ENCODE assay signal across 1 cellular context in the genomic region with DNA sequence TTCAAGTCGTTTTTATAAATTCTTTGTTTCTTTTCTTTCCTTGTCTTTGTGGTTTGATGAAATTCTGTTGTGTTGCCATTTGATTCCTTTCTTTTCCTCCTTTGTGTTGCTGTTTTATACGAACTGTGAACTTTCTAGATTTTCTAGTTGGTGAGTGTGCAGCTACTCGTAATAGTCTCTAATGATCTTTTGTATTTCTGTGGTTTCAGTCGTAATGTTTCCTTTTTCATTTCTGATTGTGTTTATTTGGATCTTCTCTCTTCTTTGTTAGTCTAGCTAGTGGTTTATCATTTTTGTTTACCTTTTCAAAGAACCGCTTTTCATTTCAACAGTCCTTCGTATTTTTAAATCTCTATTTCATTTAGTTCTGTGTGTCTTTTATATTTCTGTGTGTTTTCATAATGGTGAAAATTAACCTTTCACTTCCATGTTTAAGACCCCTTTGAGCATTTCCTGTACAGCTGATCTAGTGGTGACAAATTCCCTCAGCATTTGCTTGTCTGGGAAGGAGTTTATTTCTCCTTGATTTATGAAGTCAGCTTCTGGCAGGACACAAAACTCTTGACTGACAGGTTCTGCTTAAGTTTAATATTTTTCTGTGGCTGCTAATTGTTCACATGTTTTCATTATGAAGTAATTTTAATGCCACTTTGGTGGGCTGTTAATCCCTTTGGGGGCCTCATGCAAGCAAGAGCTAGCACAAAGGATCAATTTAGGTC.
TF ChIP-seq lines count a peak whose summit lies in the region.

No MANE protein-coding gene starts in this region.

TF ChIP-seq in GM12878, 131 proteins besides CTCF, POLR2A, EP300 and RAD21 (continued from another document):
- TF ChIP-seq, protein P1, sequence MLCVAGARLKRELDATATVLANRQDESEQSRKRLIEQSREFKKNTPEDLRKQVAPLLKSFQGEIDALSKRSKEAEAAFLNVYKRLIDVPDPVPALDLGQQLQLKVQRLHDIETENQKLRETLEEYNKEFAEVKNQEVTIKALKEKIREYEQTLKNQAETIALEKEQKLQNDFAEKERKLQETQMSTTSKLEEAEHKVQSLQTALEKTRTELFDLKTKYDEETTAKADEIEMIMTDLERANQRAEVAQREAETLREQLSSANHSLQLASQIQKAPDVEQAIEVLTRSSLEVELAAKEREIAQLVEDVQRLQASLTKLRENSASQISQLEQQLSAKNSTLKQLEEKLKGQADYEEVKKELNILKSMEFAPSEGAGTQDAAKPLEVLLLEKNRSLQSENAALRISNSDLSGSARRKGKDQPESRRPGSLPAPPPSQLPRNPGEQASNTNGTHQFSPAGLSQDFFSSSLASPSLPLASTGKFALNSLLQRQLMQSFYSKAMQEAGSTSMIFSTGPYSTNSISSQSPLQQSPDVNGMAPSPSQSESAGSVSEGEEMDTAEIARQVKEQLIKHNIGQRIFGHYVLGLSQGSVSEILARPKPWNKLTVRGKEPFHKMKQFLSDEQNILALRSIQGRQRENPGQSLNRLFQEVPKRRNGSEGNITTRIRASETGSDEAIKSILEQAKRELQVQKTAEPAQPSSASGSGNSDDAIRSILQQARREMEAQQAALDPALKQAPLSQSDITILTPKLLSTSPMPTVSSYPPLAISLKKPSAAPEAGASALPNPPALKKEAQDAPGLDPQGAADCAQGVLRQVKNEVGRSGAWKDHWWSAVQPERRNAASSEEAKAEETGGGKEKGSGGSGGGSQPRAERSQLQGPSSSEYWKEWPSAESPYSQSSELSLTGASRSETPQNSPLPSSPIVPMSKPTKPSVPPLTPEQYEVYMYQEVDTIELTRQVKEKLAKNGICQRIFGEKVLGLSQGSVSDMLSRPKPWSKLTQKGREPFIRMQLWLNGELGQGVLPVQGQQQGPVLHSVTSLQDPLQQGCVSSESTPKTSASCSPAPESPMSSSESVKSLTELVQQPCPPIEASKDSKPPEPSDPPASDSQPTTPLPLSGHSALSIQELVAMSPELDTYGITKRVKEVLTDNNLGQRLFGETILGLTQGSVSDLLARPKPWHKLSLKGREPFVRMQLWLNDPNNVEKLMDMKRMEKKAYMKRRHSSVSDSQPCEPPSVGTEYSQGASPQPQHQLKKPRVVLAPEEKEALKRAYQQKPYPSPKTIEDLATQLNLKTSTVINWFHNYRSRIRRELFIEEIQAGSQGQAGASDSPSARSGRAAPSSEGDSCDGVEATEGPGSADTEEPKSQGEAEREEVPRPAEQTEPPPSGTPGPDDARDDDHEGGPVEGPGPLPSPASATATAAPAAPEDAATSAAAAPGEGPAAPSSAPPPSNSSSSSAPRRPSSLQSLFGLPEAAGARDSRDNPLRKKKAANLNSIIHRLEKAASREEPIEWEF (IDR thresholded peaks at IDR 0.05; ENCODE audit: insufficient replicate concordance, low read depth, low read length): no peak
- TF ChIP-seq BMI1 (IDR thresholded peaks at IDR 0.05; ENCODE audit: borderline replicate concordance): no peak
- TF ChIP-seq ZBED1 (IDR thresholded peaks at IDR 0.05; ENCODE audit: borderline replicate concordance): no peak
- TF ChIP-seq ZNF274 (IDR thresholded peaks at IDR 0.05; ENCODE audit: insufficient read depth, insufficient read length): no peak
- no peak for TF ChIP-seq SREBF2 (IDR thresholded peaks at IDR 0.05; ENCODE audit: low read length)
- TF ChIP-seq SREBF1 (IDR thresholded peaks at IDR 0.05; ENCODE audit: low read length): no peak
- TF ChIP-seq SMAD5 (IDR thresholded peaks at IDR 0.05; ENCODE audit: low read depth): no peak
- no peak for TF ChIP-seq WRNIP1 (IDR thresholded peaks at IDR 0.05; ENCODE audit: borderline replicate concordance, low read depth, low read length)
- no peak for TF ChIP-seq E2F4 (IDR thresholded peaks at IDR 0.05; ENCODE audit: low read depth, low read length)
- TF ChIP-seq IKZF2 (IDR thresholded peaks at IDR 0.05): no peak
- TF ChIP-seq IRF5 (IDR thresholded peaks at IDR 0.05; ENCODE audit: borderline replicate concordance): no peak
- TF ChIP-seq, protein P2, sequence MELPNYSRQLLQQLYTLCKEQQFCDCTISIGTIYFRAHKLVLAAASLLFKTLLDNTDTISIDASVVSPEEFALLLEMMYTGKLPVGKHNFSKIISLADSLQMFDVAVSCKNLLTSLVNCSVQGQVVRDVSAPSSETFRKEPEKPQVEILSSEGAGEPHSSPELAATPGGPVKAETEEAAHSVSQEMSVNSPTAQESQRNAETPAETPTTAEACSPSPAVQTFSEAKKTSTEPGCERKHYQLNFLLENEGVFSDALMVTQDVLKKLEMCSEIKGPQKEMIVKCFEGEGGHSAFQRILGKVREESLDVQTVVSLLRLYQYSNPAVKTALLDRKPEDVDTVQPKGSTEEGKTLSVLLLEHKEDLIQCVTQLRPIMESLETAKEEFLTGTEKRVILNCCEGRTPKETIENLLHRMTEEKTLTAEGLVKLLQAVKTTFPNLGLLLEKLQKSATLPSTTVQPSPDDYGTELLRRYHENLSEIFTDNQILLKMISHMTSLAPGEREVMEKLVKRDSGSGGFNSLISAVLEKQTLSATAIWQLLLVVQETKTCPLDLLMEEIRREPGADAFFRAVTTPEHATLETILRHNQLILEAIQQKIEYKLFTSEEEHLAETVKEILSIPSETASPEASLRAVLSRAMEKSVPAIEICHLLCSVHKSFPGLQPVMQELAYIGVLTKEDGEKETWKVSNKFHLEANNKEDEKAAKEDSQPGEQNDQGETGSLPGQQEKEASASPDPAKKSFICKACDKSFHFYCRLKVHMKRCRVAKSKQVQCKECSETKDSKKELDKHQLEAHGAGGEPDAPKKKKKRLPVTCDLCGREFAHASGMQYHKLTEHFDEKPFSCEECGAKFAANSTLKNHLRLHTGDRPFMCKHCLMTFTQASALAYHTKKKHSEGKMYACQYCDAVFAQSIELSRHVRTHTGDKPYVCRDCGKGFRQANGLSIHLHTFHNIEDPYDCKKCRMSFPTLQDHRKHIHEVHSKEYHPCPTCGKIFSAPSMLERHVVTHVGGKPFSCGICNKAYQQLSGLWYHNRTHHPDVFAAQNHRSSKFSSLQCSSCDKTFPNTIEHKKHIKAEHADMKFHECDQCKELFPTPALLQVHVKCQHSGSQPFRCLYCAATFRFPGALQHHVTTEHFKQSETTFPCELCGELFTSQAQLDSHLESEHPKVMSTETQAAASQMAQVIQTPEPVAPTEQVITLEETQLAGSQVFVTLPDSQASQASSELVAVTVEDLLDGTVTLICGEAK (IDR thresholded peaks at IDR 0.05; ENCODE audit: borderline replicate concordance): no peak
- no peak for TF ChIP-seq RBBP5 (conservative IDR thresholded peaks at IDR 0.05)
- TF ChIP-seq SIN3A (IDR thresholded peaks at IDR 0.05; ENCODE audit: low read depth, low read length): no peak
- no peak for TF ChIP-seq DPF2 (IDR thresholded peaks at IDR 0.05)
- no peak for TF ChIP-seq FOS (IDR thresholded peaks at IDR 0.05; ENCODE audit: borderline replicate concordance, extremely low read depth, insufficient read length)
- no peak for TF ChIP-seq SMAD1 (IDR thresholded peaks at IDR 0.05; ENCODE audit: low read depth, partially characterized antibody)
- peak; percentile 95 for TF ChIP-seq CBX5 (IDR thresholded peaks at IDR 0.05; ENCODE audit: low read depth)
- no peak for TF ChIP-seq FOXM1 (IDR thresholded peaks at IDR 0.05; ENCODE audit: low read depth, low read length)
- TF ChIP-seq ZSCAN29 (IDR thresholded peaks at IDR 0.05): no peak
- TF ChIP-seq SUZ12 (IDR thresholded peaks at IDR 0.05; ENCODE audit: unreplicated experiment): no peak
- TF ChIP-seq JUNB (IDR thresholded peaks at IDR 0.05): no peak
- TF ChIP-seq, protein P3, sequence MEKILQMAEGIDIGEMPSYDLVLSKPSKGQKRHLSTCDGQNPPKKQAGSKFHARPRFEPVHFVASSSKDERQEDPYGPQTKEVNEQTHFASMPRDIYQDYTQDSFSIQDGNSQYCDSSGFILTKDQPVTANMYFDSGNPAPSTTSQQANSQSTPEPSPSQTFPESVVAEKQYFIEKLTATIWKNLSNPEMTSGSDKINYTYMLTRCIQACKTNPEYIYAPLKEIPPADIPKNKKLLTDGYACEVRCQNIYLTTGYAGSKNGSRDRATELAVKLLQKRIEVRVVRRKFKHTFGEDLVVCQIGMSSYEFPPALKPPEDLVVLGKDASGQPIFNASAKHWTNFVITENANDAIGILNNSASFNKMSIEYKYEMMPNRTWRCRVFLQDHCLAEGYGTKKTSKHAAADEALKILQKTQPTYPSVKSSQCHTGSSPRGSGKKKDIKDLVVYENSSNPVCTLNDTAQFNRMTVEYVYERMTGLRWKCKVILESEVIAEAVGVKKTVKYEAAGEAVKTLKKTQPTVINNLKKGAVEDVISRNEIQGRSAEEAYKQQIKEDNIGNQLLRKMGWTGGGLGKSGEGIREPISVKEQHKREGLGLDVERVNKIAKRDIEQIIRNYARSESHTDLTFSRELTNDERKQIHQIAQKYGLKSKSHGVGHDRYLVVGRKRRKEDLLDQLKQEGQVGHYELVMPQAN (conservative IDR thresholded peaks at IDR 0.05): no peak
- no peak for TF ChIP-seq RELB (IDR thresholded peaks at IDR 0.05; ENCODE audit: low read depth)
TF ChIP-seq in GM12878: peak in this region for 12.
